In genomic region chr13:49429061-49429460, GRCh38 we compare ENCODE assay signal across 23 cellular contexts.
"Had no signal": no experiment of that assay in that cellular context is flagged by ENCODE, and none has a peak within 500 bp of the region (broad histone marks: within the 10 kb centered on the region; RNA-seq: fewer than 3 reads in every experiment).

No MANE protein-coding gene starts in this region.

- H3K27ac ChIP-seq: pancreas, psoas muscle, right lobe of liver, sigmoid colon, stomach, thoracic aorta, thyroid gland, tibial nerve, vagina had no signal

- H3K4me3 ChIP-seq: pancreas, psoas muscle, right lobe of liver, sigmoid colon, stomach, thoracic aorta, thyroid gland, tibial nerve, vagina had no signal

- DNase-seq: naive thymus-derived CD8-positive, alpha-beta T cell; nephron progenitor cell; nucleus accumbens; pancreas; psoas muscle; right cardiac atrium; right lobe of liver; sigmoid colon; small intestine; stimulated activated CD4-positive, alpha-beta T cell treated with anti-CD3 and anti-CD28 coated beads, Interleukin-15, amount 100 ng/mL, for 24 hours; stimulated activated CD4-positive, alpha-beta T cell treated with anti-CD3 and anti-CD28 coated beads, Interleukin-2, amount 100 ng/mL, for 24 hours; stimulated activated CD4-positive, alpha-beta T cell treated with anti-CD3 and anti-CD28 coated beads, Interleukin-2, amount 100 ng/mL, for 48 hours; stimulated activated CD4-positive, alpha-beta T cell treated with anti-CD3 and anti-CD28 coated beads, Interleukin-4, amount 100 ng/mL, for 24 hours; stimulated activated naive B cell treated with anti-CD40 and anti-IgM and Interleukin-4, amounts not matched to agents 10 μg/mL and 1 μg/mL and 100 μg/mL, for 72 hours; stimulated activated naive CD4-positive, alpha-beta T cell treated with Interleukin-2 at 50 U/mL for 16 hours; stomach; thyroid gland had no signal

- H3K9me3 ChIP-seq: neutrophil, pancreas, psoas muscle, right lobe of liver, sigmoid colon, stomach, thoracic aorta, thyroid gland, tibial nerve, vagina had no signal

- H3K4me1 ChIP-seq: pancreas, psoas muscle, right lobe of liver, sigmoid colon, stomach, thyroid gland, tibial nerve, vagina had no signal

- H3K27me3 ChIP-seq: neutrophil, pancreas, right lobe of liver, sigmoid colon, stomach, thyroid gland, tibial nerve, vagina had no signal

- H3K36me3 ChIP-seq: pancreas, right lobe of liver, thoracic aorta, thyroid gland, vagina had no signal

- ATAC-seq: naive thymus-derived CD8-positive, alpha-beta T cell; natural killer cell treated with Interleukin-12 subunit alpha and Interleukin-12 subunit beta and Interleukin-15 and Interleukin-18, amount 100 ng/mL, for 72 hours; pancreas; psoas muscle; right cardiac atrium; stimulated activated effector memory CD8-positive, alpha-beta T cell treated with anti-CD3 and anti-CD28 coated beads, Interleukin-12 subunit alpha, Interleukin-12 subunit beta, amount 100 ng/mL, for 72 hours; stimulated activated naive B cell treated with anti-CD40 and anti-IgM and Interleukin-4, amounts not matched to agents 10 μg/mL and 1 μg/mL and 100 μg/mL, for 72 hours had no signal
